1 cellular context compared by ENCODE assay signal in genomic region chr16:67543582-67543981, GRCh38.
A peak's percentile ranks its signal among the peaks of the same experiment; 100 is the strongest.
TF ChIP-seq lines count a peak whose summit lies in the region.

No MANE protein-coding gene starts in this region.

TF ChIP-seq in HEK293, 187 proteins besides CTCF, POLR2A, EP300 and RAD21:
- 0 out of 2 replicates have a peak, but pooled peaks have one; percentile 21 for TF ChIP-seq PRDM10 (tag by site-specific recombination; IDR thresholded peaks at IDR 0.05)
- TF ChIP-seq HOXA7 (CRISPR knock-in tag; IDR thresholded peaks at IDR 0.05; ENCODE audit: borderline replicate concordance) = no peak
